Comparison of ENCODE assay signal across 17 cellular contexts in genomic region chr5:41240390-41240789, GRCh38. TPM values are rescaled to one million over a fixed set of nuclear protein-coding genes. Genes with fewer than 3 reads are reported as not detected.
A peak's percentile ranks its signal among the peaks of the same experiment; 100 is the strongest.
DNase-seq lines count a peak whose midpoint lies in the region; ATAC-seq and TF ChIP-seq lines count a peak whose summit lies in the region.
"Had no signal": no experiment of that assay in that cellular context is flagged by ENCODE, and none has a peak within 500 bp of the region (broad histone marks: within the 10 kb centered on the region; RNA-seq: fewer than 3 reads in every experiment).

No MANE protein-coding gene starts in this region.

- no peak overlapping the region for H2AK5ac ChIP-seq in neuronal stem cell (ENCODE audit: low read depth, low read length)

- H3K9me3 Mint-ChIP-seq in chondrocyte (ENCODE audit: low read depth) = peaks cover 11% of the 10 kb centered on the region
- H3K9me3 Mint-ChIP-seq in activated CD4-positive, alpha-beta T cell treated with anti-CD3 and anti-CD28 coated beads, Interleukin-2, amount 10 ng/mL, durations not matched to agents 24 days and 14 days = peaks cover 3% of the 10 kb centered on the region
- H3K9me3 Mint-ChIP-seq in nephron progenitor cell = peaks cover 12% of the 10 kb centered on the region

- peak overlapping the region; percentile 87 for H3K18ac ChIP-seq in neuronal stem cell (ENCODE audit: low read length)

- H3K27ac Mint-ChIP-seq in chondrocyte (ENCODE audit: unreplicated experiment) (no peak overlapping the region), nephron progenitor cell (no peak overlapping the region)
- no peak overlapping the region for H3K27ac Mint-ChIP-seq in activated CD4-positive, alpha-beta T cell treated with anti-CD3 and anti-CD28 coated beads, Interleukin-2, amount 10 ng/mL, durations not matched to agents 24 days and 14 days
- H3K27ac Mint-ChIP-seq: CD14-positive monocyte; CD4-positive, alpha-beta memory T cell had no signal

- H3K9me3 ChIP-seq in right cardiac atrium (ENCODE audit: control insufficient read depth, low read length) (no peaks in the 10 kb centered on the region), right atrium auricular region (no peaks in the 10 kb centered on the region), neuronal stem cell (replicated peaks in 1 of 2; ENCODE audit: control insufficient read depth in 2 of 2, insufficient read depth in 1 of 2, low read depth in 1 of 2, low read length in 2 of 2) (no peaks in the 10 kb centered on the region), upper lobe of right lung (no peaks in the 10 kb centered on the region)
- H3K9me3 ChIP-seq: BLaER1, HAP-1 had no signal

- H3K4me1 ChIP-seq in right cardiac atrium (ENCODE audit: control insufficient read depth, insufficient read depth, low read length) = no peaks in the 10 kb centered on the region
- no peaks in the 10 kb centered on the region for H3K4me1 ChIP-seq in right atrium auricular region
- no peaks in the 10 kb centered on the region for H3K4me1 ChIP-seq in neuronal stem cell (ENCODE audit: control insufficient read depth in 2 of 2, insufficient read depth in 1 of 2, low read depth in 1 of 2, low read length in 2 of 2)
- no peaks in the 10 kb centered on the region for H3K4me1 ChIP-seq in upper lobe of right lung
- H3K4me1 ChIP-seq: BLaER1, HAP-1 had no signal

- H4K91ac ChIP-seq in neuronal stem cell (ENCODE audit: low read depth, low read length, poor library complexity) = no peak overlapping the region

- H3K14ac ChIP-seq in neuronal stem cell (ENCODE audit: low read length) = no peak overlapping the region

- H2BK120ac ChIP-seq in neuronal stem cell (ENCODE audit: low read depth, low read length) = no peak overlapping the region

- H3K27ac ChIP-seq in right cardiac atrium (ENCODE audit: low read length) (no peak overlapping the region), right atrium auricular region (no peak overlapping the region), neuronal stem cell (replicated peaks; ENCODE audit: low read length) (no peak overlapping the region), upper lobe of right lung (no peak overlapping the region)
- H3K27ac ChIP-seq: BLaER1 had no signal

- TF ChIP-seq CTCF in right atrium auricular region (IDR thresholded peaks at IDR 0.05) = no peak
- TF ChIP-seq CTCF in chondrocyte (IDR thresholded peaks at IDR 0.05) = no peak
- TF ChIP-seq CTCF in upper lobe of right lung (IDR thresholded peaks at IDR 0.05) = no peak
- no peak for TF ChIP-seq CTCF in nephron progenitor cell (IDR thresholded peaks at IDR 0.05)

- H3K4me1 Mint-ChIP-seq in chondrocyte (ENCODE audit: low read depth) (no peaks in the 10 kb centered on the region), nephron progenitor cell (no peaks in the 10 kb centered on the region)
- H3K4me1 Mint-ChIP-seq in activated CD4-positive, alpha-beta T cell treated with anti-CD3 and anti-CD28 coated beads, Interleukin-2, amount 10 ng/mL, durations not matched to agents 24 days and 14 days = no peaks in the 10 kb centered on the region
- H3K4me1 Mint-ChIP-seq: CD14-positive monocyte; CD4-positive, alpha-beta memory T cell had no signal

- H3K4me3 ChIP-seq in right cardiac atrium (ENCODE audit: low read length) (no peak overlapping the region), right atrium auricular region (no peak overlapping the region), neuronal stem cell (ENCODE audit: low read length in 2 of 2) (no peak overlapping the region), upper lobe of right lung (no peak overlapping the region)
- H3K4me3 ChIP-seq: BLaER1, HAP-1 had no signal

- H3K27me3 ChIP-seq in right cardiac atrium (ENCODE audit: control insufficient read depth, insufficient read depth) (no peaks in the 10 kb centered on the region), right atrium auricular region (no peaks in the 10 kb centered on the region), neuronal stem cell (ENCODE audit: control insufficient read depth in 3 of 3, insufficient read depth in 3 of 3, low read depth in 1 of 3, low read length in 3 of 3) (no peaks in the 10 kb centered on the region), upper lobe of right lung (no peaks in the 10 kb centered on the region)
- H3K27me3 ChIP-seq: BLaER1 had no signal

- peak overlapping the region; percentile 26 for H2BK15ac ChIP-seq in neuronal stem cell (ENCODE audit: low read length)

- no peak overlapping the region for H2AFZ ChIP-seq in neuronal stem cell (ENCODE audit: low read length)

- H3K27me3 Mint-ChIP-seq in chondrocyte (ENCODE audit: low read depth) = no peaks in the 10 kb centered on the region
- H3K27me3 Mint-ChIP-seq in activated CD4-positive, alpha-beta T cell treated with anti-CD3 and anti-CD28 coated beads, Interleukin-2, amount 10 ng/mL, durations not matched to agents 24 days and 14 days = no peaks in the 10 kb centered on the region
- peaks cover 3% of the 10 kb centered on the region for H3K27me3 Mint-ChIP-seq in nephron progenitor cell (ENCODE audit: low read depth, poor library complexity)
- H3K27me3 Mint-ChIP-seq: CD4-positive, alpha-beta memory T cell had no signal

- H3K36me3 Mint-ChIP-seq in chondrocyte (ENCODE audit: low read depth) (no peaks in the 10 kb centered on the region), nephron progenitor cell (ENCODE audit: low read depth) (no peaks in the 10 kb centered on the region)
- H3K36me3 Mint-ChIP-seq in activated CD4-positive, alpha-beta T cell treated with anti-CD3 and anti-CD28 coated beads, Interleukin-2, amount 10 ng/mL, durations not matched to agents 24 days and 14 days (ENCODE audit: low read depth) = no peaks in the 10 kb centered on the region
- H3K36me3 Mint-ChIP-seq: CD14-positive monocyte; CD4-positive, alpha-beta memory T cell had no signal

- no peak overlapping the region for H2BK12ac ChIP-seq in neuronal stem cell (ENCODE audit: low read length)

- ATAC-seq in right cardiac atrium (no peak), upper lobe of right lung (peak; percentile 14)

- DNase-seq in right cardiac atrium (peak in 2 of 3 donors; percentile 12 to 37), right atrium auricular region (ENCODE audit: low spot score) (no peak), chondrocyte (ENCODE audit: low spot score) (peak; percentile 58), neuronal stem cell (ENCODE audit: low spot score) (no peak), upper lobe of right lung (no peak), NCI-H82 (lab: John Stamatoyannopoulos, UW) (no peak), nephron progenitor cell (no peak)
- no peak for DNase-seq in activated CD4-positive, alpha-beta T cell treated with anti-CD3 and anti-CD28 coated beads, Interleukin-2, amount 10 ng/mL, durations not matched to agents 24 days and 14 days
- DNase-seq: 8988T, DMS79 treated with DMSO at 0.1 percent for 48 hours, GF-D8, GOT3 had no signal

- no peaks in the 10 kb centered on the region for H3K79me1 ChIP-seq in neuronal stem cell (ENCODE audit: low read depth, low read length)

- H3K4ac ChIP-seq in neuronal stem cell (ENCODE audit: low read length) = no peak overlapping the region

- H4K8ac ChIP-seq in neuronal stem cell (ENCODE audit: low read depth, low read length) = no peak overlapping the region

- H3K23ac ChIP-seq in neuronal stem cell (ENCODE audit: low read depth, low read length, poor library complexity) = no peak overlapping the region

- H3K4me3 Mint-ChIP-seq in chondrocyte (ENCODE audit: unreplicated experiment) (no peak overlapping the region), nephron progenitor cell (no peak overlapping the region)
- H3K4me3 Mint-ChIP-seq in activated CD4-positive, alpha-beta T cell treated with anti-CD3 and anti-CD28 coated beads, Interleukin-2, amount 10 ng/mL, durations not matched to agents 24 days and 14 days = no peak overlapping the region
- H3K4me3 Mint-ChIP-seq: CD14-positive monocyte; CD4-positive, alpha-beta memory T cell had no signal

- no peak overlapping the region for H3K9ac ChIP-seq in neuronal stem cell (ENCODE audit: low read depth, low read length, poor library complexity)
- H3K9ac ChIP-seq: BLaER1 had no signal

- WGBS in right cardiac atrium = 98% methylated on average over 3 of the region's 3 CpGs
- no CpG with 5 or more reads among the region's 3 CpGs for WGBS in neuronal stem cell (ENCODE audit: extremely low coverage in 2 of 2, insufficient read length in 2 of 2, insufficient replicate concordance in 1 of 2), 2 donors

- H3K36me3 ChIP-seq in right atrium auricular region = no peaks in the 10 kb centered on the region
- no peaks in the 10 kb centered on the region for H3K36me3 ChIP-seq in neuronal stem cell (replicated peaks in 1 of 2; ENCODE audit: control insufficient read depth in 2 of 2, insufficient read depth in 2 of 2, low read length in 2 of 2)
- H3K36me3 ChIP-seq in upper lobe of right lung = no peaks in the 10 kb centered on the region
- H3K36me3 ChIP-seq: BLaER1, HAP-1 had no signal

- H2BK5ac ChIP-seq in neuronal stem cell (ENCODE audit: low read length) = no peak overlapping the region

- no peak overlapping the region for H3K4me2 ChIP-seq in neuronal stem cell (ENCODE audit: insufficient read depth, low read length, poor library complexity, severe bottlenecking)
- H3K4me2 ChIP-seq: BLaER1 had no signal

- intact Hi-C loops in right cardiac atrium (cut with DNase I) (no loop called here), upper lobe of right lung (cut with DNase I) (no loop called here)
- intact Hi-C loops in activated CD4-positive, alpha-beta T cell treated with anti-CD3 and anti-CD28 coated beads, Interleukin-2, amount 10 ng/mL, durations not matched to agents 24 days and 14 days (cut with micrococcal nuclease) = no loop called here

RNA-seq across cellular contexts. Expression of gene C6, which starts 27.1 kb away (rescaled TPM):
- 100 to 1,000 TPM; 128 to 322 (median 149) TPM for total RNA-seq in right cardiac atrium
- polyA plus RNA-seq in right cardiac atrium = 71.2 TPM
- total RNA-seq in right atrium auricular region = 100 to 1,000 TPM in 1 of 2 donors, 10 to 100 TPM in 1; 54.4 to 178 TPM
- not detected in 3 replicates for total RNA-seq in chondrocyte
- polyA plus RNA-seq in neuronal stem cell (2013, experiment 1 of 2) = not detected
- not detected for polyA plus RNA-seq in neuronal stem cell (2013, experiment 2 of 2)
- total RNA-seq in upper lobe of right lung = 0.69 TPM
- not detected in 2 replicates for total RNA-seq in activated CD4-positive, alpha-beta T cell treated with anti-CD3 and anti-CD28 coated beads, Interleukin-2, amount 10 ng/mL, durations not matched to agents 24 days and 14 days
- total RNA-seq: CD4-positive, alpha-beta memory T cell; HT-29 had no signal
- polyA plus RNA-seq: CD14-positive monocyte; CD4-positive, alpha-beta memory T cell had no signal

Comparison
In these comparisons a context has a peak if more than half of its experiments do, and no peak if none do; other contexts are left out.
1. DNase-seq: peak in right cardiac atrium (2 of 3) and chondrocyte (single experiment); none in right atrium auricular region (single experiment), neuronal stem cell (single experiment), upper lobe of right lung (single experiment), NCI-H82 (single experiment), activated CD4-positive, alpha-beta T cell treated with anti-CD3 and anti-CD28 coated beads, Interleukin-2, amount 10 ng/mL, durations not matched to agents 24 days and 14 days (single experiment) and nephron progenitor cell (single experiment).
2. RNA of gene C6, which starts 27.1 kb away (total RNA-seq): 54.4 to 178 TPM in right atrium auricular region and 128 to 322 TPM in right cardiac atrium; 0.69 TPM in upper lobe of right lung (single experiment), not detected in chondrocyte and not detected in activated CD4-positive, alpha-beta T cell treated with anti-CD3 and anti-CD28 coated beads, Interleukin-2, amount 10 ng/mL, durations not matched to agents 24 days and 14 days; every median in the first group is over 10 times any median in the second.